ENCODE assay signal across 9 cellular contexts in the genomic region with DNA sequence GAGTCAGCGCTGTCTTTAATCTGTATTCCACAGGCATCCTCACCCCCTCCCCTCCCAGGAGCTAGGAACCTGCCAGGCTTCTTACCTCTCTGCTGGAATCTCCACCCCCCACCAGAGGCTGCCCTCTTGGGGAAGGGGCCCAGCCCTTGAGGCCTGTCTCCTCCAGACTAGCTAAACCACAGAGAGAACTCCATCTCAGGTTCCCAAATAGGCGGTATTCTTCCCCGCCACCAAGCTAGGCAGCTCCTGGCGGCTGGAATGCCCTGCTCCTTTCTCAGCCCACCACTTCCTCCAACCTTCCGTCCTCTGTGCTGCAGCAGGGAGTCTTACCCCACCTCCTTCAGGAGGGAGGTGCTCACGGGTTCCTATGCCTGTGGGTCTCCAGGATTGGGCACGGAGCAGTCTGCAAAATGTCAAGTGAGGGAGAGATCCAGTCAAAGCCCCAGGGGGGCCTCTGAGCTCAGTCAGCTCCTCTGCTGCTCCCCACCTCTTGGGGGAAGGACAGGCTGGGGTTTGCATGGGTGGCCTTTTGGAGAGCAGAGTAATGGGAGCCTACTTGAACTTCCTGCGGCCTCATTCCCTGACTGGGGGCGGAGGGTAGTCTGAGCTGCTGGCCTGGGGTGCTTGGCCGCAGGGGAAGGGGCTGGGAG. TPM values are rescaled to one million over a fixed set of nuclear protein-coding genes. Genes with fewer than 3 reads are reported as not detected.
DNase-seq lines count a peak whose midpoint lies in the region; ATAC-seq, FAIRE-seq and TF ChIP-seq lines count a peak whose summit lies in the region.
"Had no signal": no experiment of that assay in that cellular context is flagged by ENCODE, and none has a peak within 500 bp of the region (broad histone marks: within the 10 kb centered on the region; RNA-seq: fewer than 3 reads in every experiment).

No MANE protein-coding gene starts in this region.

- POLR2A ChIA-PET in AG04450 (lab: Yijun Ruan, JAX) = no interaction called here

- ATAC-seq in upper lobe of right lung (peak; percentile 32), mucosa of descending colon (no peak), GM18502 (IDR thresholded peaks at IDR 0.05; ENCODE audit: poor library complexity, unreplicated experiment) (no peak)

- intact Hi-C loops in upper lobe of right lung (cut with DNase I) (no loop called here), mucosa of descending colon (cut with DNase I, micrococcal nuclease) (loop anchor here in 1 of 2 donors (10.0 kb wide), 1 partner anchor 96 kb away; a partner anchor contains a TSS)

- H3K4me3 ChIP-seq in AG04450 (ENCODE audit: low read depth, low read length) (no peak overlapping the region), HAP-1 (no peak overlapping the region), astrocyte of the cerebellum (ENCODE audit: low read depth, low read length) (peak overlapping the region; percentile 5), upper lobe of right lung (no peak overlapping the region), mucosa of descending colon (no peak overlapping the region)
- H3K4me3 ChIP-seq: lung had no signal

- no peaks in the 10 kb centered on the region for H3K9me3 ChIP-seq in AG04450 (ENCODE audit: control insufficient read depth, insufficient read depth, low read length)
- H3K9me3 ChIP-seq in HAP-1 = no peaks in the 10 kb centered on the region
- H3K9me3 ChIP-seq in upper lobe of right lung = no peaks in the 10 kb centered on the region
- H3K9me3 ChIP-seq in mucosa of descending colon = no peaks in the 10 kb centered on the region

- peak; percentile 18 for DNase-seq in AG04450 (ENCODE audit: low read depth, low spot score)
- DNase-seq in HAP-1 (ENCODE audit: low spot score in 2 of 2) = peak; percentile 35 to 65
- DNase-seq in astrocyte of the cerebellum (ENCODE audit: low read depth) = peak; percentile 39
- DNase-seq in upper lobe of right lung = no peak
- no peak for DNase-seq in mucosa of descending colon
- DNase-seq in RCC 7860 (ENCODE audit: low spot score) = no peak

- TF ChIP-seq CTCF in AG04450 (IDR thresholded peaks at IDR 0.05; ENCODE audit: low read depth, low read length) = peak; percentile 64
- peak; percentile 68 for TF ChIP-seq CTCF in astrocyte of the cerebellum (IDR thresholded peaks at IDR 0.05; ENCODE audit: low read depth, low read length, missing control alignments)
- no peak for TF ChIP-seq CTCF in upper lobe of right lung (IDR thresholded peaks at IDR 0.05)
- no peak for TF ChIP-seq CTCF in mucosa of descending colon (IDR thresholded peaks at IDR 0.05)

- FAIRE-seq in RCC 7860 (lab: Jason Lieb, UNC) = no peak

- in situ Hi-C loops in HAP-1 (cut with MboI; ENCODE audit: low sequenced_read_pairs) = no loop called here
- in situ Hi-C loops in astrocyte of the cerebellum (cut with HindIII; ENCODE audit: low sequenced_read_pairs) = no loop called here

- H3K4me1 ChIP-seq in HAP-1 (peaks cover 26% of the 10 kb centered on the region), upper lobe of right lung (peaks cover 51% of the 10 kb centered on the region), mucosa of descending colon (ENCODE audit: low read depth) (peaks cover 21% of the 10 kb centered on the region)

- H3K36me3 ChIP-seq in HAP-1 (replicated peaks) (no peaks in the 10 kb centered on the region), upper lobe of right lung (no peaks in the 10 kb centered on the region), mucosa of descending colon (ENCODE audit: low read depth) (no peaks in the 10 kb centered on the region)

- no peaks in the 10 kb centered on the region for H3K27me3 ChIP-seq in AG04450 (ENCODE audit: control insufficient read depth, insufficient read depth, low read length)
- no peaks in the 10 kb centered on the region for H3K27me3 ChIP-seq in HAP-1 (ENCODE audit: low read depth)
- H3K27me3 ChIP-seq in layer of hippocampus (ENCODE audit: control insufficient read depth, insufficient read depth, low read length) = no peaks in the 10 kb centered on the region
- no peaks in the 10 kb centered on the region for H3K27me3 ChIP-seq in upper lobe of right lung

- H3K27ac ChIP-seq in AG04450 (ENCODE audit: low read depth, low read length) (peak overlapping the region; percentile 39), layer of hippocampus (ENCODE audit: low read depth, low read length) (peak overlapping the region; percentile 94), upper lobe of right lung (peak overlapping the region; percentile 55)

- CTCF ChIA-PET in AG04450 (lab: Charles Lee) = no interaction called here

RNA-seq across cellular contexts. Expression of a gene that starts 55.7 kb away (rescaled TPM):
- 13.6 and 13.7 TPM in 2 replicates for polyA plus RNA-seq in AG04450 (2011; rRNA removed)
- polyA minus RNA-seq in AG04450 (2011; rRNA and poly(A)+ RNA removed) = 24.9 and 28.1 TPM in 2 replicates
- 80.8 TPM for total RNA-seq in upper lobe of right lung
- total RNA-seq in mucosa of descending colon = 100 to 1,000 TPM; 161 to 179 (median 170) TPM

Comparison
In these comparisons a context has a peak if more than half of its experiments do, and no peak if none do; other contexts are left out.
1. DNase-seq: peak in AG04450 (single experiment), HAP-1 (2 of 2) and astrocyte of the cerebellum (single experiment); none in upper lobe of right lung (single experiment), mucosa of descending colon (0 of 3) and RCC 7860 (single experiment).
2. H3K27ac ChIP-seq: peak in every context shown above with its lines; median percentile 94 in layer of hippocampus; 55 in upper lobe of right lung; 39 in AG04450.
3. CTCF ChIP-seq: peak in AG04450 (single experiment) and astrocyte of the cerebellum (single experiment); none in upper lobe of right lung (single experiment) and mucosa of descending colon (single experiment).